33 cellular contexts compared by ENCODE assay signal in the genomic region with DNA sequence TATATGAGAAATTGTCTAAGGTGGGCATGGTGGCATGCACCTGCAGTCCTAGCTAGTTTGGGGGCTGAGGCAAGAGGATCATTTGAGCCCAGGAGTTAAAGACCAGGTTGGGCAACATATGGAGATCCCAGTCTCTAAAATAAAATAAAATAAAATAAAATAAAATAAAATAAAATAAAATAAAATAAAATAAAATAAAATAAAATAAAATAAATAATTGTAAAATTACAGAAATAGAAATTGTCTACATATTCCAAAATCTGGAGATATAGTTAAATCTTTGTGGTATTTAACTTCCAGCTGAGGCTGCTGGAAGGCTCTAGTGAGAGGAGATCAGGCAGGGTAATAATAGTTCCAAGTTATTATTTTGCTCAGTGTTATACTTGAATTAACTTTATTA.
"Had no signal": no experiment of that assay in that cellular context is flagged by ENCODE, and none has a peak within 500 bp of the region (broad histone marks: within the 10 kb centered on the region; RNA-seq: fewer than 3 reads in every experiment).

No MANE protein-coding gene starts in this region.

- DNase-seq: Karpas-422, Kasumi-1, MG63, MM.1S, MV-4-11, NCI-H1048, NCI-H1092, NCI-H1092 treated with DMSO at 0.1 percent for 48 hours, NCI-H1105, NCI-H1105 treated with DMSO at 0.1 percent for 48 hours, NCI-H1417, NCI-H1417 treated with DMSO at 0.1 percent for 48 hours, NCI-H1436, NCI-H1436 treated with DMSO at 0.1 percent for 48 hours, NCI-H146, NCI-H1694, NCI-H1694 treated with DMSO at 0.1 percent for 48 hours, NCI-H187, NCI-H1930, NCI-H2029, NCI-H2029 treated with DMSO at 0.1 percent for 48 hours, NCI-H2081, NCI-H2081 treated with DMSO at 0.1 percent for 48 hours, NCI-H2107, NCI-H2171, NCI-H2171 treated with DMSO at 0.1 percent for 48 hours, NCI-H2227 treated with DMSO at 0.1 percent for 48 hours, NCI-H226, NCI-H345, NCI-H446, NCI-H446 treated with DMSO at 0.1 percent for 48 hours, NCI-H510A, NCI-H510A treated with DMSO at 0.1 percent for 48 hours had no signal
